Comparison of ENCODE assay signal across 1 cellular context in the genomic region with DNA sequence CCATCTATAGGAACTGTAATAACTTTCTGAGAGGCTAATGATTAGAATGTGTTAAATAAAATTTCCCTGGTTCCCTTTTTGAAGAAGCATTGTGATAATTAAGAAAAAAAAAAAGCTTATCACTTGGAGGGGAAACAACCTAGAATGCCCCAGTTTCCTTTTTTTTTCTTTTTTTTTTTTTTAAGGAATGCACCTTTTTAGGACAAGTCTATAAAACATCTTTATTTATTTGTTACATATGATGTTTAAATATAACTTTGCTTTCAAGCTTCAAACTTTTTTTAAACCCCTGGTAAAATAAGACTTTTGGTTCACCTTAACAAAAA.
TF ChIP-seq lines count a peak whose summit lies in the region.

No MANE protein-coding gene starts in this region.

TF ChIP-seq in GM23338, 12 proteins besides CTCF, POLR2A, EP300 and RAD21 (continued from another document):
- TF ChIP-seq, protein P1, sequence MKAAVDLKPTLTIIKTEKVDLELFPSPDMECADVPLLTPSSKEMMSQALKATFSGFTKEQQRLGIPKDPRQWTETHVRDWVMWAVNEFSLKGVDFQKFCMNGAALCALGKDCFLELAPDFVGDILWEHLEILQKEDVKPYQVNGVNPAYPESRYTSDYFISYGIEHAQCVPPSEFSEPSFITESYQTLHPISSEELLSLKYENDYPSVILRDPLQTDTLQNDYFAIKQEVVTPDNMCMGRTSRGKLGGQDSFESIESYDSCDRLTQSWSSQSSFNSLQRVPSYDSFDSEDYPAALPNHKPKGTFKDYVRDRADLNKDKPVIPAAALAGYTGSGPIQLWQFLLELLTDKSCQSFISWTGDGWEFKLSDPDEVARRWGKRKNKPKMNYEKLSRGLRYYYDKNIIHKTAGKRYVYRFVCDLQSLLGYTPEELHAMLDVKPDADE (IDR thresholded peaks at IDR 0.05): no peak
- TF ChIP-seq CREB1 (CRISPR knock-in tag; IDR thresholded peaks at IDR 0.05; ENCODE audit: low read depth): no peak
- no peak for TF ChIP-seq ZNF331 (CRISPR knock-in tag; IDR thresholded peaks at IDR 0.05; ENCODE audit: low read depth)
- no peak for TF ChIP-seq JUNB (IDR thresholded peaks at IDR 0.05; ENCODE audit: unreplicated experiment)
- TF ChIP-seq, protein P2, sequence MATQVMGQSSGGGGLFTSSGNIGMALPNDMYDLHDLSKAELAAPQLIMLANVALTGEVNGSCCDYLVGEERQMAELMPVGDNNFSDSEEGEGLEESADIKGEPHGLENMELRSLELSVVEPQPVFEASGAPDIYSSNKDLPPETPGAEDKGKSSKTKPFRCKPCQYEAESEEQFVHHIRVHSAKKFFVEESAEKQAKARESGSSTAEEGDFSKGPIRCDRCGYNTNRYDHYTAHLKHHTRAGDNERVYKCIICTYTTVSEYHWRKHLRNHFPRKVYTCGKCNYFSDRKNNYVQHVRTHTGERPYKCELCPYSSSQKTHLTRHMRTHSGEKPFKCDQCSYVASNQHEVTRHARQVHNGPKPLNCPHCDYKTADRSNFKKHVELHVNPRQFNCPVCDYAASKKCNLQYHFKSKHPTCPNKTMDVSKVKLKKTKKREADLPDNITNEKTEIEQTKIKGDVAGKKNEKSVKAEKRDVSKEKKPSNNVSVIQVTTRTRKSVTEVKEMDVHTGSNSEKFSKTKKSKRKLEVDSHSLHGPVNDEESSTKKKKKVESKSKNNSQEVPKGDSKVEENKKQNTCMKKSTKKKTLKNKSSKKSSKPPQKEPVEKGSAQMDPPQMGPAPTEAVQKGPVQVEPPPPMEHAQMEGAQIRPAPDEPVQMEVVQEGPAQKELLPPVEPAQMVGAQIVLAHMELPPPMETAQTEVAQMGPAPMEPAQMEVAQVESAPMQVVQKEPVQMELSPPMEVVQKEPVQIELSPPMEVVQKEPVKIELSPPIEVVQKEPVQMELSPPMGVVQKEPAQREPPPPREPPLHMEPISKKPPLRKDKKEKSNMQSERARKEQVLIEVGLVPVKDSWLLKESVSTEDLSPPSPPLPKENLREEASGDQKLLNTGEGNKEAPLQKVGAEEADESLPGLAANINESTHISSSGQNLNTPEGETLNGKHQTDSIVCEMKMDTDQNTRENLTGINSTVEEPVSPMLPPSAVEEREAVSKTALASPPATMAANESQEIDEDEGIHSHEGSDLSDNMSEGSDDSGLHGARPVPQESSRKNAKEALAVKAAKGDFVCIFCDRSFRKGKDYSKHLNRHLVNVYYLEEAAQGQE (IDR thresholded peaks at IDR 0.05; ENCODE audit: unreplicated experiment): no peak
- TF ChIP-seq ZNF114 (CRISPR knock-in tag; IDR thresholded peaks at IDR 0.05): no peak
- no peak for TF ChIP-seq NANOG (IDR thresholded peaks at IDR 0.05; ENCODE audit: borderline replicate concordance)
- TF ChIP-seq STAT1 (IDR thresholded peaks at IDR 0.05; ENCODE audit: unreplicated experiment): no peak
- TF ChIP-seq, protein P3, sequence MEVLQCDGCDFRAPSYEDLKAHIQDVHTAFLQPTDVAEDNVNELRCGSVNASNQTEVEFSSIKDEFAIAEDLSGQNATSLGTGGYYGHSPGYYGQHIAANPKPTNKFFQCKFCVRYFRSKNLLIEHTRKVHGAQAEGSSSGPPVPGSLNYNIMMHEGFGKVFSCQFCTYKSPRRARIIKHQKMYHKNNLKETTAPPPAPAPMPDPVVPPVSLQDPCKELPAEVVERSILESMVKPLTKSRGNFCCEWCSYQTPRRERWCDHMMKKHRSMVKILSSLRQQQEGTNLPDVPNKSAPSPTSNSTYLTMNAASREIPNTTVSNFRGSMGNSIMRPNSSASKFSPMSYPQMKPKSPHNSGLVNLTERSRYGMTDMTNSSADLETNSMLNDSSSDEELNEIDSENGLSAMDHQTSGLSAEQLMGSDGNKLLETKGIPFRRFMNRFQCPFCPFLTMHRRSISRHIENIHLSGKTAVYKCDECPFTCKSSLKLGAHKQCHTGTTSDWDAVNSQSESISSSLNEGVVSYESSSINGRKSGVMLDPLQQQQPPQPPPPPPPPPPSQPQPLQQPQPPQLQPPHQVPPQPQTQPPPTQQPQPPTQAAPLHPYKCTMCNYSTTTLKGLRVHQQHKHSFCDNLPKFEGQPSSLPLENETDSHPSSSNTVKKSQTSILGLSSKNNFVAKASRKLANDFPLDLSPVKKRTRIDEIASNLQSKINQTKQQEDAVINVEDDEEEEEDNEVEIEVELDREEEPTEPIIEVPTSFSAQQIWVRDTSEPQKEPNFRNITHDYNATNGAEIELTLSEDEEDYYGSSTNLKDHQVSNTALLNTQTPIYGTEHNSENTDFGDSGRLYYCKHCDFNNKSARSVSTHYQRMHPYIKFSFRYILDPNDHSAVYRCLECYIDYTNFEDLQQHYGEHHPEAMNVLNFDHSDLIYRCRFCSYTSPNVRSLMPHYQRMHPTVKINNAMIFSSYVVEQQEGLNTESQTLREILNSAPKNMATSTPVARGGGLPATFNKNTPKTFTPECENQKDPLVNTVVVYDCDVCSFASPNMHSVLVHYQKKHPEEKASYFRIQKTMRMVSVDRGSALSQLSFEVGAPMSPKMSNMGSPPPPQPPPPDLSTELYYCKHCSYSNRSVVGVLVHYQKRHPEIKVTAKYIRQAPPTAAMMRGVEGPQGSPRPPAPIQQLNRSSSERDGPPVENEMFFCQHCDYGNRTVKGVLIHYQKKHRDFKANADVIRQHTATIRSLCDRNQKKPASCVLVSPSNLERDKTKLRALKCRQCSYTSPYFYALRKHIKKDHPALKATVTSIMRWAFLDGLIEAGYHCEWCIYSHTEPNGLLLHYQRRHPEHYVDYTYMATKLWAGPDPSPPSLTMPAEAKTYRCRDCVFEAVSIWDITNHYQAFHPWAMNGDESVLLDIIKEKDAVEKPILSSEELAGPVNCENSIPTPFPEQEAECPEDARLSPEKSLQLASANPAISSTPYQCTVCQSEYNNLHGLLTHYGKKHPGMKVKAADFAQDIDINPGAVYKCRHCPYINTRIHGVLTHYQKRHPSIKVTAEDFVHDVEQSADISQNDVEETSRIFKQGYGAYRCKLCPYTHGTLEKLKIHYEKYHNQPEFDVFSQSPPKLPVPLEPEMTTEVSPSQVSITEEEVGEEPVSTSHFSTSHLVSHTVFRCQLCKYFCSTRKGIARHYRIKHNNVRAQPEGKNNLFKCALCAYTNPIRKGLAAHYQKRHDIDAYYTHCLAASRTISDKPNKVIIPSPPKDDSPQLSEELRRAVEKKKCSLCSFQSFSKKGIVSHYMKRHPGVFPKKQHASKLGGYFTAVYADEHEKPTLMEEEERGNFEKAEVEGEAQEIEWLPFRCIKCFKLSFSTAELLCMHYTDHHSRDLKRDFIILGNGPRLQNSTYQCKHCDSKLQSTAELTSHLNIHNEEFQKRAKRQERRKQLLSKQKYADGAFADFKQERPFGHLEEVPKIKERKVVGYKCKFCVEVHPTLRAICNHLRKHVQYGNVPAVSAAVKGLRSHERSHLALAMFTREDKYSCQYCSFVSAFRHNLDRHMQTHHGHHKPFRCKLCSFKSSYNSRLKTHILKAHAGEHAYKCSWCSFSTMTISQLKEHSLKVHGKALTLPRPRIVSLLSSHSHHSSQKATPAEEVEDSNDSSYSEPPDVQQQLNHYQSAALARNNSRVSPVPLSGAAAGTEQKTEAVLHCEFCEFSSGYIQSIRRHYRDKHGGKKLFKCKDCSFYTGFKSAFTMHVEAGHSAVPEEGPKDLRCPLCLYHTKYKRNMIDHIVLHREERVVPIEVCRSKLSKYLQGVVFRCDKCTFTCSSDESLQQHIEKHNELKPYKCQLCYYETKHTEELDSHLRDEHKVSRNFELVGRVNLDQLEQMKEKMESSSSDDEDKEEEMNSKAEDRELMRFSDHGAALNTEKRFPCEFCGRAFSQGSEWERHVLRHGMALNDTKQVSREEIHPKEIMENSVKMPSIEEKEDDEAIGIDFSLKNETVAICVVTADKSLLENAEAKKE (CRISPR knock-in tag; IDR thresholded peaks at IDR 0.05): no peak
